ENCODE assay signal across 10 cellular contexts in the genomic region with DNA sequence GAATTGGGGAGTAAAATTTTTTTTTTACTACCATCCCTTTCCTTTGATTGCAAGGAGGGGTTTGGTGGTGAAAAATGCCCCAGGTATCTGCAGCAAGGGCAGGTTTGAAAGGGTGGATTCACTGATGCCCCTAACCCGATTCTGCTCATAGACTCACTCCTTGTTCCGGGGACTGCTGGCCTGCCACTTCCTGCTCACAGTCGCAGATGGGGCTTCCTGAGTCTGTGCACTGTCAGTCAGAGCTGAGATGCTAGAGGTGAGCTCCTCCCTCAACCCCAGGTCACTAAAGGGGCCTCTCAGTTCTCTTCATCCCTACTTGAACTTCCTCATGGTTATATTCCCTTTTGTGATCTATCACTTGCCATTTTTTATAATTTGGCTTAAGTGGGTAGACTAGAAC.
DNase-seq lines count a peak whose midpoint lies in the region; ATAC-seq and TF ChIP-seq lines count a peak whose summit lies in the region.
"Had no signal": no experiment of that assay in that cellular context is flagged by ENCODE, and none has a peak within 500 bp of the region (broad histone marks: within the 10 kb centered on the region; RNA-seq: fewer than 3 reads in every experiment).

No MANE protein-coding gene starts in this region.

- no peaks in the 10 kb centered on the region for H3K27me3 Mint-ChIP-seq in activated CD4-positive, alpha-beta T cell treated with anti-CD3 and anti-CD28 coated beads, Interleukin-2, amount 10 ng/mL, durations not matched to agents 7 days and 5 days
- no peaks in the 10 kb centered on the region for H3K27me3 Mint-ChIP-seq in Calu3 (ENCODE audit: unreplicated experiment)

- ATAC-seq in GM18909 (IDR thresholded peaks at IDR 0.05; ENCODE audit: poor library complexity, unreplicated experiment): peak; percentile 88
- ATAC-seq in HG02973 (IDR thresholded peaks at IDR 0.05; ENCODE audit: unreplicated experiment): peak; percentile 82
- ATAC-seq in GM18517 (IDR thresholded peaks at IDR 0.05; ENCODE audit: unreplicated experiment): no peak
- ATAC-seq: heart left ventricle had no signal

- CTCF ChIA-PET in activated CD4-positive, alpha-beta T cell treated with anti-CD3 and anti-CD28 coated beads, Interleukin-2, amount 10 ng/mL, durations not matched to agents 7 days and 5 days (lab: Charles Lee): interaction anchor here (0.6 to 1.2 kb wide), 3 partner anchors 13 to 206 kb away, joined by 3 read pairs; no protein-coding TSS in a partner anchor
- CTCF ChIA-PET in Calu3 (lab: Charles Lee): no interaction called here

- peaks cover 5% of the 10 kb centered on the region for H3K9me3 Mint-ChIP-seq in activated CD4-positive, alpha-beta T cell treated with anti-CD3 and anti-CD28 coated beads, Interleukin-2, amount 10 ng/mL, durations not matched to agents 7 days and 5 days
- H3K9me3 Mint-ChIP-seq in Calu3 (ENCODE audit: low read depth, unreplicated experiment): no peaks in the 10 kb centered on the region

- peaks cover 29% of the 10 kb centered on the region for H3K36me3 Mint-ChIP-seq in activated CD4-positive, alpha-beta T cell treated with anti-CD3 and anti-CD28 coated beads, Interleukin-2, amount 10 ng/mL, durations not matched to agents 7 days and 5 days (ENCODE audit: low read depth)
- no peaks in the 10 kb centered on the region for H3K36me3 Mint-ChIP-seq in Calu3 (ENCODE audit: insufficient read depth, unreplicated experiment)

- H3K27ac Mint-ChIP-seq in activated CD4-positive, alpha-beta T cell treated with anti-CD3 and anti-CD28 coated beads, Interleukin-2, amount 10 ng/mL, durations not matched to agents 7 days and 5 days: peak overlapping the region; percentile 82
- no peak overlapping the region for H3K27ac Mint-ChIP-seq in Calu3 (ENCODE audit: unreplicated experiment)

- no peak overlapping the region for H3K4me3 Mint-ChIP-seq in activated CD4-positive, alpha-beta T cell treated with anti-CD3 and anti-CD28 coated beads, Interleukin-2, amount 10 ng/mL, durations not matched to agents 7 days and 5 days
- H3K4me3 Mint-ChIP-seq in Calu3 (ENCODE audit: low read depth, unreplicated experiment): no peak overlapping the region

- no TSS peak for BruUV-seq in Calu3 (replicated peaks; lab: Mats Ljungman, UMichigan)

- no peak for TF ChIP-seq CTCF in Calu3 (IDR thresholded peaks at IDR 0.05; ENCODE audit: unreplicated experiment)

- peaks cover 20% of the 10 kb centered on the region for H3K4me1 Mint-ChIP-seq in activated CD4-positive, alpha-beta T cell treated with anti-CD3 and anti-CD28 coated beads, Interleukin-2, amount 10 ng/mL, durations not matched to agents 7 days and 5 days
- no peaks in the 10 kb centered on the region for H3K4me1 Mint-ChIP-seq in Calu3 (ENCODE audit: low read depth, unreplicated experiment)

- DNase-seq in activated CD4-positive, alpha-beta T cell treated with anti-CD3 and anti-CD28 coated beads, Interleukin-2, amount 10 ng/mL, durations not matched to agents 7 days and 5 days: peak; percentile 60
- DNase-seq in stimulated activated CD4-positive, alpha-beta T cell treated with anti-CD3 and anti-CD28 coated beads, Interleukin-2, amount 100 ng/mL, for 4 hours (ENCODE audit: low read depth): peak; percentile 9
- no peak for DNase-seq in NCI-H526 treated with DMSO at 0.1 percent for 48 hours (lab: John Stamatoyannopoulos, UW)
- no peak for DNase-seq in NOMO-1 treated with DMSO at 0.1 percent for 48 hours (lab: John Stamatoyannopoulos, UW; ENCODE audit: unreplicated experiment)
- DNase-seq in Calu3: no peak
- DNase-seq: heart left ventricle, NCI-H2081 had no signal

- intact Hi-C loops in Calu3 (cut with micrococcal nuclease; ENCODE audit: unreplicated experiment): no loop called here

- POLR2A ChIA-PET in activated CD4-positive, alpha-beta T cell treated with anti-CD3 and anti-CD28 coated beads, Interleukin-2, amount 10 ng/mL, durations not matched to agents 7 days and 5 days (lab: Charles Lee): no interaction called here

Comparison
In these comparisons a context has a peak if more than half of its experiments do, and no peak if none do; other contexts are left out.
1. DNase-seq: peak in activated CD4-positive, alpha-beta T cell treated with anti-CD3 and anti-CD28 coated beads, Interleukin-2, amount 10 ng/mL, durations not matched to agents 7 days and 5 days (single experiment) and stimulated activated CD4-positive, alpha-beta T cell treated with anti-CD3 and anti-CD28 coated beads, Interleukin-2, amount 100 ng/mL, for 4 hours (single experiment); none in NCI-H526 treated with DMSO at 0.1 percent for 48 hours (single experiment), NOMO-1 treated with DMSO at 0.1 percent for 48 hours (single experiment) and Calu3 (single experiment).